ENCODE assay signal across 30 cellular contexts in genomic region chr3:113977822-113978221, GRCh38.
"Had no signal": no experiment of that assay in that cellular context is flagged by ENCODE, and none has a peak within 500 bp of the region (broad histone marks: within the 10 kb centered on the region; RNA-seq: fewer than 3 reads in every experiment).

No MANE protein-coding gene starts in this region.

- H3K27ac ChIP-seq: ascending aorta, cardiac muscle cell, KMS-11, SJCRH30, SK-N-MC, WERI-Rb-1 had no signal

- H3K4me2 ChIP-seq: KMS-11 had no signal

- H3K4me3 ChIP-seq: ascending aorta, cardiac muscle cell, SJCRH30, SK-N-MC had no signal

- H3K36me3 ChIP-seq: cardiac muscle cell, SJCRH30, WERI-Rb-1 had no signal

- H3K4me1 ChIP-seq: ascending aorta, SJCRH30 had no signal

- H3K27me3 Mint-ChIP-seq: activated CD8-positive, alpha-beta memory T cell treated with anti-CD3 and anti-CD28 coated beads, Interleukin-2, amount 10 ng/mL, durations not matched to agents 7 days and 5 days; activated naive CD4-positive, alpha-beta T cell treated with anti-CD3 and anti-CD28 coated beads, Interleukin-2, amount 50 U/mL, for 24 hours; activated naive CD8-positive, alpha-beta T cell treated with anti-CD3 and anti-CD28 coated beads, Interleukin-2, amount 10 ng/mL, durations not matched to agents 7 days and 5 days; activated T-helper 17 cell treated with anti-CD3 and anti-CD28 coated beads, Interleukin-2, amount 50 U/mL, for 72 hours; central memory CD8-positive, alpha-beta T cell had no signal

- ATAC-seq: activated CD8-positive, alpha-beta memory T cell treated with anti-CD3 and anti-CD28 coated beads, Interleukin-2, amount 10 ng/mL, durations not matched to agents 7 days and 5 days; activated T-cell treated with anti-CD3 and anti-CD28 coated beads, Interleukin-2, amount 50 U/mL, for 72 hours; activated T-helper 17 cell treated with anti-CD3 and anti-CD28 coated beads, Interleukin-2, amount 50 U/mL, for 72 hours; Panc1 had no signal

- H3K9ac ChIP-seq: KMS-11 had no signal

- H3K9me3 ChIP-seq: SJCRH30 had no signal

- H3K4me1 Mint-ChIP-seq: activated CD4-positive, alpha-beta T cell treated with anti-CD3 and anti-CD28 coated beads, Interleukin-2, amount 10 ng/mL, durations not matched to agents 7 days and 5 days; activated CD8-positive, alpha-beta memory T cell treated with anti-CD3 and anti-CD28 coated beads, Interleukin-2, amount 10 ng/mL, durations not matched to agents 7 days and 5 days; activated naive CD4-positive, alpha-beta T cell treated with anti-CD3 and anti-CD28 coated beads, Interleukin-2, amount 50 U/mL, for 24 hours; activated naive CD8-positive, alpha-beta T cell treated with anti-CD3 and anti-CD28 coated beads, Interleukin-2, amount 10 ng/mL, durations not matched to agents 7 days and 5 days; central memory CD8-positive, alpha-beta T cell had no signal

- H3K4me3 Mint-ChIP-seq: activated CD4-positive, alpha-beta T cell treated with anti-CD3 and anti-CD28 coated beads, Interleukin-2, amount 10 ng/mL, durations not matched to agents 7 days and 5 days; activated CD8-positive, alpha-beta memory T cell treated with anti-CD3 and anti-CD28 coated beads, Interleukin-2, amount 10 ng/mL, durations not matched to agents 7 days and 5 days; activated naive CD4-positive, alpha-beta T cell treated with anti-CD3 and anti-CD28 coated beads, Interleukin-2, amount 50 U/mL, for 24 hours; activated naive CD8-positive, alpha-beta T cell treated with anti-CD3 and anti-CD28 coated beads, Interleukin-2, amount 10 ng/mL, durations not matched to agents 7 days and 5 days; activated T-cell treated with anti-CD3 and anti-CD28 coated beads, Interleukin-2, amount 50 U/mL, for 72 hours; activated T-helper 17 cell treated with anti-CD3 and anti-CD28 coated beads, Interleukin-2, amount 50 U/mL, for 72 hours; central memory CD8-positive, alpha-beta T cell had no signal

- H3K27me3 ChIP-seq: ascending aorta, cardiac muscle cell, SJCRH30 had no signal

- H3K27ac Mint-ChIP-seq: activated CD4-positive, alpha-beta T cell treated with anti-CD3 and anti-CD28 coated beads, Interleukin-2, amount 10 ng/mL, durations not matched to agents 7 days and 5 days; activated CD8-positive, alpha-beta memory T cell treated with anti-CD3 and anti-CD28 coated beads, Interleukin-2, amount 10 ng/mL, durations not matched to agents 7 days and 5 days; activated naive CD4-positive, alpha-beta T cell treated with anti-CD3 and anti-CD28 coated beads, Interleukin-2, amount 50 U/mL, for 24 hours; activated naive CD8-positive, alpha-beta T cell treated with anti-CD3 and anti-CD28 coated beads, Interleukin-2, amount 10 ng/mL, durations not matched to agents 7 days and 5 days; activated T-cell treated with anti-CD3 and anti-CD28 coated beads, Interleukin-2, amount 50 U/mL, for 72 hours; activated T-helper 17 cell treated with anti-CD3 and anti-CD28 coated beads, Interleukin-2, amount 50 U/mL, for 72 hours had no signal

- DNase-seq: activated CD4-positive, alpha-beta T cell treated with anti-CD3 and anti-CD28 coated beads, Interleukin-2, amount 10 ng/mL, durations not matched to agents 7 days and 5 days; activated CD4-positive, alpha-beta T cell treated with anti-CD3 and anti-CD28 coated beads, Interleukin-2, amount 50 U/mL, for 48 hours; activated CD8-positive, alpha-beta memory T cell treated with anti-CD3 and anti-CD28 coated beads for 24 hours; activated CD8-positive, alpha-beta memory T cell treated with anti-CD3 and anti-CD28 coated beads, Interleukin-2, amount 10 ng/mL, durations not matched to agents 7 days and 5 days; activated CD8-positive, alpha-beta memory T cell treated with anti-CD3 and anti-CD28 coated beads, Interleukin-2, amount 50 U/mL, for 48 hours; activated effector memory CD4-positive, alpha-beta T cell treated with anti-CD3 and anti-CD28 coated beads, Interleukin-2, amount 50 U/mL, for 16 hours; activated naive CD4-positive, alpha-beta T cell treated with Interleukin-2 at 50 U/mL for 16 hours; activated naive CD8-positive, alpha-beta T cell treated with anti-CD3 and anti-CD28 coated beads, Interleukin-2, amount 10 ng/mL, durations not matched to agents 7 days and 5 days; activated T-cell treated with anti-CD3 and anti-CD28 coated beads, Interleukin-2, amount 50 U/mL, for 1 hour; activated T-cell treated with anti-CD3 and anti-CD28 coated beads, Interleukin-2, amount 50 U/mL, for 72 hours; amygdala; NCI-H1048; NCI-H1105 treated with DMSO at 0.1 percent for 48 hours; NCI-H1436; NCI-H1694 treated with DMSO at 0.1 percent for 48 hours; NCI-H2029; NCI-H345; NCI-H524 treated with DMSO at 0.1 percent for 48 hours; SHP77; SJCRH30; T1000; WERI-Rb-1 had no signal
